ENCODE assay signal across 31 cellular contexts in the genomic region with DNA sequence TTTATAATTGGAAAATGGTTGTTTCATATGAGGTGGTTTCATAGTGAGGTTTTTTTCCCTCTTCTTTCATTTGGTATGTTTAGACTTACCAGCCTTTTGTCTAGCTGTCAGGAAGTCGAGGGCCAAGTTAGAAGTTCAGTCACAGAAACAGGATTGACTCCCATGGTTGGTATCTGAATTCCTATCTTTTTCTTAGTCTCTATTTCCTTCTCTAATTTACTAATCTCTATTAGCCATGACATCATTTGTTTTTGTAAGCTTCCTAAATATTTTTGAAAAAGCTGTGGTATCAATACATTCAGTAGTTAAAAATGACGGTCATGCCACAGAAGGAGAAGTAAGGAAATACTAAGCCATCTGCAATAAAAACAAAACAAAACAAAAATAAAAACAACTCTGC.
"Had no signal": no experiment of that assay in that cellular context is flagged by ENCODE, and none has a peak within 500 bp of the region (broad histone marks: within the 10 kb centered on the region; RNA-seq: fewer than 3 reads in every experiment).

No MANE protein-coding gene starts in this region.

- H3K27me3 ChIP-seq: ascending aorta, brain microvascular endothelial cell, dorsolateral prefrontal cortex, esophagus muscularis mucosa, gastrocnemius medialis, heart left ventricle had no signal

- H3K27ac Mint-ChIP-seq: activated B cell treated with CpG ODN at 0.5 μM for 24 hours; activated CD8-positive, alpha-beta T cell treated with anti-CD3 and anti-CD28 coated beads for 36 hours; activated naive CD4-positive, alpha-beta T cell treated with anti-CD3 and anti-CD28 coated beads for 36 hours; activated naive CD4-positive, alpha-beta T cell treated with anti-CD3 and anti-CD28 coated beads, Interleukin-2, amount 50 U/mL, for 72 hours; activated naive CD8-positive, alpha-beta T cell treated with anti-CD3 and anti-CD28 coated beads, Interleukin-2, amount 10 ng/mL, durations not matched to agents 7 days and 5 days; activated T-helper 17 cell treated with anti-CD3 and anti-CD28 coated beads, Interleukin-2, amount 50 U/mL, for 72 hours; dendritic cell treated with granulocyte-macrophage colony-stimulating factor and Interleukin-4, amounts not matched to agents 40 ng/mL and 50 ng/mL, for 4 days; endodermal cell; T-helper 17 cell; T-helper 2 cell treated with Interferon-gamma antibody and Interleukin-4, amounts not matched to agents 5 μg/mL and 100 μg/mL, for 36 hours had no signal

- H3K36me3 Mint-ChIP-seq: activated naive CD4-positive, alpha-beta T cell treated with anti-CD3 and anti-CD28 coated beads, Interleukin-2, amount 50 U/mL, for 72 hours; activated naive CD8-positive, alpha-beta T cell treated with anti-CD3 and anti-CD28 coated beads, Interleukin-2, amount 10 ng/mL, durations not matched to agents 7 days and 5 days had no signal

- H3K9me3 ChIP-seq: ascending aorta, esophagus muscularis mucosa, gastrocnemius medialis, heart left ventricle had no signal

- H3K27me3 Mint-ChIP-seq: activated B cell treated with CpG ODN at 0.5 μM for 24 hours; activated CD8-positive, alpha-beta T cell treated with anti-CD3 and anti-CD28 coated beads for 36 hours; activated naive CD8-positive, alpha-beta T cell treated with anti-CD3 and anti-CD28 coated beads, Interleukin-2, amount 10 ng/mL, durations not matched to agents 7 days and 5 days; activated T-helper 17 cell treated with anti-CD3 and anti-CD28 coated beads, Interleukin-2, amount 50 U/mL, for 72 hours; central memory CD8-positive, alpha-beta T cell; dendritic cell treated with granulocyte-macrophage colony-stimulating factor and Interleukin-4, amounts not matched to agents 40 ng/mL and 50 ng/mL, for 4 days; T-helper 17 cell had no signal

- H3K36me3 ChIP-seq: ascending aorta, brain microvascular endothelial cell, esophagus muscularis mucosa, gastrocnemius medialis, heart left ventricle, WERI-Rb-1 had no signal

- H3K4me1 ChIP-seq: ascending aorta, esophagus muscularis mucosa, gastrocnemius medialis, heart left ventricle had no signal

- H3K4me3 ChIP-seq: ascending aorta, coronary artery, dorsolateral prefrontal cortex, esophagus muscularis mucosa, gastrocnemius medialis, heart left ventricle had no signal

- H3K9me3 Mint-ChIP-seq: activated naive CD4-positive, alpha-beta T cell treated with anti-CD3 and anti-CD28 coated beads for 36 hours; dendritic cell treated with granulocyte-macrophage colony-stimulating factor and Interleukin-4, amounts not matched to agents 40 ng/mL and 50 ng/mL, for 4 days; endodermal cell had no signal

- H3K4me1 Mint-ChIP-seq: activated B cell treated with CpG ODN at 0.5 μM for 24 hours; activated naive CD8-positive, alpha-beta T cell treated with anti-CD3 and anti-CD28 coated beads, Interleukin-2, amount 10 ng/mL, durations not matched to agents 7 days and 5 days; activated T-helper 17 cell treated with anti-CD3 and anti-CD28 coated beads, Interleukin-2, amount 50 U/mL, for 72 hours; central memory CD8-positive, alpha-beta T cell; endodermal cell; T-helper 17 cell had no signal

- H3K27ac ChIP-seq: ascending aorta, brain microvascular endothelial cell, coronary artery, dorsolateral prefrontal cortex, esophagus muscularis mucosa, foreskin keratinocyte, gastrocnemius medialis, heart left ventricle, WERI-Rb-1 had no signal

- ATAC-seq: activated CD4-positive, CD25-positive, alpha-beta regulatory T cell treated with anti-CD3 and anti-CD28 coated beads, Interleukin-2, amount 50 U/mL, for 24 hours; activated CD8-positive, alpha-beta T cell treated with anti-CD3 and anti-CD28 coated beads for 36 hours; activated naive CD4-positive, alpha-beta T cell treated with anti-CD3 and anti-CD28 coated beads, Interleukin-2, amount 50 U/mL, for 72 hours; activated T-cell treated with anti-CD3 and anti-CD28 coated beads, Interleukin-2, amount 50 U/mL, for 4 hours; activated T-helper 17 cell treated with anti-CD3 and anti-CD28 coated beads, Interleukin-2, amount 50 U/mL, for 72 hours; foreskin keratinocyte; gastrocnemius medialis; heart left ventricle; T-helper 17 cell had no signal

- H3K4me3 Mint-ChIP-seq: activated B cell treated with CpG ODN at 0.5 μM for 24 hours; activated CD8-positive, alpha-beta T cell treated with anti-CD3 and anti-CD28 coated beads for 36 hours; activated naive CD4-positive, alpha-beta T cell treated with anti-CD3 and anti-CD28 coated beads for 36 hours; activated naive CD8-positive, alpha-beta T cell treated with anti-CD3 and anti-CD28 coated beads, Interleukin-2, amount 10 ng/mL, durations not matched to agents 7 days and 5 days; activated T-cell treated with anti-CD3 and anti-CD28 coated beads, Interleukin-2, amount 50 U/mL, for 4 hours; activated T-helper 17 cell treated with anti-CD3 and anti-CD28 coated beads, Interleukin-2, amount 50 U/mL, for 72 hours; central memory CD8-positive, alpha-beta T cell; dendritic cell treated with granulocyte-macrophage colony-stimulating factor and Interleukin-4, amounts not matched to agents 40 ng/mL and 50 ng/mL, for 4 days; endodermal cell; T-helper 17 cell; T-helper 2 cell treated with Interferon-gamma antibody and Interleukin-4, amounts not matched to agents 5 μg/mL and 100 μg/mL, for 36 hours had no signal

- DNase-seq: activated B cell treated with CpG ODN at 0.5 μM for 24 hours; activated CD4-positive, alpha-beta T cell treated with anti-CD3 and anti-CD28 coated beads for 48 hours; activated CD4-positive, alpha-beta T cell treated with anti-CD3 and anti-CD28 coated beads, Interleukin-2, amount 50 U/mL, for 1 hour; activated CD4-positive, alpha-beta T cell treated with anti-CD3 and anti-CD28 coated beads, Interleukin-2, amount 50 U/mL, for 48 hours; activated CD8-positive, alpha-beta memory T cell treated with anti-CD3 and anti-CD28 coated beads for 24 hours; activated CD8-positive, alpha-beta T cell treated with anti-CD3 and anti-CD28 coated beads for 36 hours; activated effector memory CD4-positive, alpha-beta T cell treated with Interleukin-2 at 50 U/mL for 16 hours; activated naive CD4-positive, alpha-beta T cell treated with anti-CD3 and anti-CD28 coated beads for 36 hours; activated naive CD8-positive, alpha-beta T cell treated with anti-CD3 and anti-CD28 coated beads, Interleukin-2, amount 10 ng/mL, durations not matched to agents 7 days and 5 days; activated T-cell treated with anti-CD3 and anti-CD28 coated beads, Interleukin-2, amount 50 U/mL, for 4 hours; brain microvascular endothelial cell; dorsolateral prefrontal cortex; effector memory CD4-positive, alpha-beta T cell; endodermal cell; erythroblast; gastrocnemius medialis; glutamatergic neuron; heart left ventricle; T-helper 17 cell; T1000; WERI-Rb-1 had no signal
